ENCODE assay signal across 12 cellular contexts in genomic region chr1:217027403-217028080, GRCh38.
DNase-seq lines count a peak whose midpoint lies in the region; ATAC-seq lines count a peak whose summit lies in the region.
"Had no signal": no experiment of that assay in that cellular context is flagged by ENCODE, and none has a peak within 500 bp of the region (broad histone marks: within the 10 kb centered on the region; RNA-seq: fewer than 3 reads in every experiment).

No MANE protein-coding gene starts in this region.

- no peaks in the 10 kb centered on the region for H3K27me3 Mint-ChIP-seq in effector memory CD8-positive, alpha-beta T cell

- H3K27ac Mint-ChIP-seq in effector memory CD8-positive, alpha-beta T cell, result no peak overlapping the region

- ATAC-seq in GM18858 (IDR thresholded peaks at IDR 0.05; ENCODE audit: unreplicated experiment), result peak; percentile 99
- ATAC-seq in GM21717 (IDR thresholded peaks at IDR 0.05; ENCODE audit: unreplicated experiment), result peak; percentile 99
- ATAC-seq in HG03280 (IDR thresholded peaks at IDR 0.05; ENCODE audit: unreplicated experiment), result peak; percentile 94
- ATAC-seq in effector memory CD8-positive, alpha-beta T cell (replicated peaks), result no peak
- ATAC-seq: HCT116, left ventricle myocardium superior had no signal

- DNase-seq in astrocyte of the hippocampus (ENCODE audit: low read depth, low spot score), result peak; percentile 30
- no peak for DNase-seq in HT-29 (ENCODE audit: low spot score)
- DNase-seq in EL, result no peak
- no peak for DNase-seq in anterior cingulate cortex (lab: John Stamatoyannopoulos, UW)
- DNase-seq in effector memory CD8-positive, alpha-beta T cell, result no peak
- DNase-seq: left ventricle myocardium superior, NCI-H187 treated with DMSO at 0.1 percent for 48 hours, SK-N-SH had no signal

- H3K9me3 Mint-ChIP-seq in effector memory CD8-positive, alpha-beta T cell, result peaks cover 4 to 11% of the 10 kb centered on the region in 2 donors

- no peaks in the 10 kb centered on the region for H3K4me1 Mint-ChIP-seq in effector memory CD8-positive, alpha-beta T cell (ENCODE audit: low read depth in 2 of 2)

- H3K36me3 Mint-ChIP-seq in effector memory CD8-positive, alpha-beta T cell (ENCODE audit: insufficient read depth), result no peaks in the 10 kb centered on the region

- no peak overlapping the region for H3K4me3 Mint-ChIP-seq in effector memory CD8-positive, alpha-beta T cell
